ENCODE assay signal across 3 cellular contexts in the genomic region with DNA sequence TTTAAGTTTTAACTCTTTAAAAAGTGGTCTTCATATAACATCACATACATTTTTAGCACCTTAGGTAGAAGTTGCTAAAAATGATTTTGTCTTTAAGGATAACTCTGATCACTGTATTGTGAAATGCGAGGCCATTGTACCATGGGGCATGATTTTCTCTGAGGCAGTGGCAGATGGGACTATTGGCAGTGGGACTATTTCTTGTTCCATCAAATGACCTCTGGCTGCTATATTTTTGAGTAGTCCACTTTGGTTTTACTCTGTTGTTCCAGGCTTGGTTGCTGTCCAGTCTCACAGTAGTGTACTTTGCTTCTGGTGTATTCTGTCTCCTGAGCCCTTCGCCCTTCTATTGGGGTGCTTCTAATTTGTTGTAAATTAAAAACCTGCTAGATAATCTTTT.
"Had no signal": no experiment of that assay in that cellular context is flagged by ENCODE, and none has a peak within 500 bp of the region (broad histone marks: within the 10 kb centered on the region; RNA-seq: fewer than 3 reads in every experiment).

No MANE protein-coding gene starts in this region.

- DNase-seq: GDM1, GF-D8 had no signal

- H3K4me3 ChIP-seq: GM12878 had no signal

- ATAC-seq: GM12878 had no signal
